20 cellular contexts compared by ENCODE assay signal in genomic region chr6:154506108-154506507, GRCh38. TPM values are rescaled to one million over a fixed set of nuclear protein-coding genes. Genes with fewer than 3 reads are reported as not detected.
"Had no signal": no experiment of that assay in that cellular context is flagged by ENCODE, and none has a peak within 500 bp of the region (broad histone marks: within the 10 kb centered on the region; RNA-seq: fewer than 3 reads in every experiment).

No MANE protein-coding gene starts in this region.

- H3K9me3 ChIP-seq: SK-N-SH had no signal

- DNase-seq: KBM-7, MV-4-11, NCI-H1048, NCI-H1105, NCI-H1417, NCI-H1436 treated with DMSO at 0.1 percent for 48 hours, NCI-H1694, NCI-H187 treated with DMSO at 0.1 percent for 48 hours, NCI-H2029 treated with DMSO at 0.1 percent for 48 hours, NCI-H2171 treated with DMSO at 0.1 percent for 48 hours, NCI-H2227 treated with DMSO at 0.1 percent for 48 hours, NCI-H524, NCI-H748 treated with DMSO at 0.1 percent for 48 hours, PC-3, SHP77, SK-N-SH had no signal

- H3K4me2 ChIP-seq: SK-N-SH had no signal

- H3K9ac ChIP-seq: SK-N-SH had no signal

- H3K4me3 Mint-ChIP-seq: IgD-negative memory B cell had no signal

- ATAC-seq: Panc1, PC-3 had no signal

- H3K27ac ChIP-seq: RWPE1 had no signal

- H3K27ac Mint-ChIP-seq: IgD-negative memory B cell had no signal

RNA-seq across cellular contexts. Expression of gene CNKSR3, which starts 4.4 kb away (rescaled TPM):
- total RNA-seq: OCI-LY7 had no signal
- polyA plus RNA-seq: IgD-negative memory B cell had no signal
